ENCODE assay signal across 1 cellular context in genomic region chr14:22686176-22686611, GRCh38.
A peak's percentile ranks its signal among the peaks of the same experiment; 100 is the strongest.
TF ChIP-seq lines count a peak whose summit lies in the region.

No MANE protein-coding gene starts in this region.

TF ChIP-seq in WTC11, 78 proteins besides CTCF, POLR2A, EP300 and RAD21:
- TF ChIP-seq ZNF317 (CRISPR knock-in tag; IDR thresholded peaks at IDR 0.05; ENCODE audit: borderline replicate concordance, low read depth), result 0 out of 2 replicates have a peak, but pooled peaks have one; percentile 33
- TF ChIP-seq, protein P1, sequence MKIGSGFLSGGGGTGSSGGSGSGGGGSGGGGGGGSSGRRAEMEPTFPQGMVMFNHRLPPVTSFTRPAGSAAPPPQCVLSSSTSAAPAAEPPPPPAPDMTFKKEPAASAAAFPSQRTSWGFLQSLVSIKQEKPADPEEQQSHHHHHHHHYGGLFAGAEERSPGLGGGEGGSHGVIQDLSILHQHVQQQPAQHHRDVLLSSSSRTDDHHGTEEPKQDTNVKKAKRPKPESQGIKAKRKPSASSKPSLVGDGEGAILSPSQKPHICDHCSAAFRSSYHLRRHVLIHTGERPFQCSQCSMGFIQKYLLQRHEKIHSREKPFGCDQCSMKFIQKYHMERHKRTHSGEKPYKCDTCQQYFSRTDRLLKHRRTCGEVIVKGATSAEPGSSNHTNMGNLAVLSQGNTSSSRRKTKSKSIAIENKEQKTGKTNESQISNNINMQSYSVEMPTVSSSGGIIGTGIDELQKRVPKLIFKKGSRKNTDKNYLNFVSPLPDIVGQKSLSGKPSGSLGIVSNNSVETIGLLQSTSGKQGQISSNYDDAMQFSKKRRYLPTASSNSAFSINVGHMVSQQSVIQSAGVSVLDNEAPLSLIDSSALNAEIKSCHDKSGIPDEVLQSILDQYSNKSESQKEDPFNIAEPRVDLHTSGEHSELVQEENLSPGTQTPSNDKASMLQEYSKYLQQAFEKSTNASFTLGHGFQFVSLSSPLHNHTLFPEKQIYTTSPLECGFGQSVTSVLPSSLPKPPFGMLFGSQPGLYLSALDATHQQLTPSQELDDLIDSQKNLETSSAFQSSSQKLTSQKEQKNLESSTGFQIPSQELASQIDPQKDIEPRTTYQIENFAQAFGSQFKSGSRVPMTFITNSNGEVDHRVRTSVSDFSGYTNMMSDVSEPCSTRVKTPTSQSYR (CRISPR knock-in tag; IDR thresholded peaks at IDR 0.05), result peak; percentile 62; the same call in 1 of the 2 replicates
